Comparison of ENCODE assay signal across 8 cellular contexts in the genomic region with DNA sequence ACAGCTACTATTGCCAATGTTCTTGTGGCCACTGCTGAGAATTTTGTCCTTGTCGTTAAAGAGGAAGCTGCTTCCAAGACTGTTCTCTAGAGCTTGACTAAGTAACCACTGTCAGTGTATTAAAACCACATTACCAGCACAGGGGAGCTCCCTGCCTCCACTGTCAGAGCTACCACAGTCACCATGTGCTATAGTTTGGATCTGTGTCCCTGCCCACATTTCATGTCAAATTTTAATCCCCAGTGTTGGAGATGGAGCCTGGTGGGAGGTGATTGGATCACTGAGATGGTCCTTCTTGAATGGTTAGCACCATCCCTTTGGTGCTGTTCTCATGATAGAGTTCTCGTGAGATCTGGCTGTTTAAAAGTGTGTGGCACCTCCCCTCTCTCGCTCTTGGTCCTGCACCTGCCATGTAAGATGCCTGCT. TPM values are rescaled to one million over a fixed set of nuclear protein-coding genes. Genes with fewer than 3 reads are reported as not detected.
DNase-seq lines count a peak whose midpoint lies in the region; ATAC-seq and TF ChIP-seq lines count a peak whose summit lies in the region.

No MANE protein-coding gene starts in this region.

- H3K36me3 ChIP-seq in CD4-positive, CD25-positive, alpha-beta regulatory T cell (ENCODE audit: control insufficient read depth, insufficient read depth, low read length): no peaks in the 10 kb centered on the region
- H3K36me3 ChIP-seq in prostate gland: no peaks in the 10 kb centered on the region

- H3K27me3 ChIP-seq in CD4-positive, CD25-positive, alpha-beta regulatory T cell (ENCODE audit: control insufficient read depth, insufficient read depth, low read length): no peaks in the 10 kb centered on the region
- H3K27me3 ChIP-seq in prostate gland (replicated peaks; ENCODE audit: insufficient read depth): no peaks in the 10 kb centered on the region

- H3K9me3 Mint-ChIP-seq in CD4-positive, CD25-positive, alpha-beta regulatory T cell: peaks cover 0 to 19% (median 7%) of the 10 kb centered on the region in 7 donors
- H3K9me3 Mint-ChIP-seq in chondrocyte (ENCODE audit: low read depth): peaks cover 13% of the 10 kb centered on the region

- peaks cover 27% of the 10 kb centered on the region for H3K4me1 ChIP-seq in CD4-positive, CD25-positive, alpha-beta regulatory T cell (ENCODE audit: control insufficient read depth, insufficient read depth, low read length, poor library complexity, severe bottlenecking)
- H3K4me1 ChIP-seq in prostate gland (replicated peaks): no peaks in the 10 kb centered on the region

- peaks cover 19 to 43% (median 25%) of the 10 kb centered on the region in 4 donors for H3K4me1 Mint-ChIP-seq in CD4-positive, CD25-positive, alpha-beta regulatory T cell
- H3K4me1 Mint-ChIP-seq in chondrocyte (ENCODE audit: low read depth): peaks cover 4% of the 10 kb centered on the region

- H3K36me3 Mint-ChIP-seq in CD4-positive, CD25-positive, alpha-beta regulatory T cell: peaks cover 10% of the 10 kb centered on the region
- H3K36me3 Mint-ChIP-seq in chondrocyte (ENCODE audit: low read depth): peaks cover 7% of the 10 kb centered on the region

- no peak for TF ChIP-seq POLR2A in prostate gland (IDR thresholded peaks at IDR 0.05)

- DNase-seq in CD4-positive, CD25-positive, alpha-beta regulatory T cell: peak in 1 of 3 donors; percentile 30
- DNase-seq in LHCN-M2 (ENCODE audit: low read depth) (peak; percentile 11), astrocyte of the spinal cord (ENCODE audit: low read depth, low spot score) (peak; percentile 15), NCI-H226 (no peak), DMS114 treated with DMSO at 0.1 percent for 48 hours (lab: John Stamatoyannopoulos, UW; ENCODE audit: unreplicated experiment) (no peak), prostate gland (ENCODE audit: low spot score) (no peak), chondrocyte (ENCODE audit: low spot score) (no peak)

- no peaks in the 10 kb centered on the region for H3K27me3 Mint-ChIP-seq in CD4-positive, CD25-positive, alpha-beta regulatory T cell
- no peaks in the 10 kb centered on the region for H3K27me3 Mint-ChIP-seq in chondrocyte (ENCODE audit: low read depth)

- WGBS in prostate gland: 93% methylated on average over 3 of the region's 3 CpGs

- peak overlapping the region in 3 of 4 donors; percentile 41 to 59 (median 41) for H3K4me3 Mint-ChIP-seq in CD4-positive, CD25-positive, alpha-beta regulatory T cell
- H3K4me3 Mint-ChIP-seq in chondrocyte (ENCODE audit: unreplicated experiment): no peak overlapping the region

- TF ChIP-seq CTCF in astrocyte of the spinal cord (IDR thresholded peaks at IDR 0.05; ENCODE audit: low read depth, low read length) (no peak), prostate gland (IDR thresholded peaks at IDR 0.05) (no peak), chondrocyte (IDR thresholded peaks at IDR 0.05) (no peak)

- in situ Hi-C loops in astrocyte of the spinal cord (cut with HindIII; ENCODE audit: low sequenced_read_pairs): no loop called here

- intact Hi-C loops in prostate gland (cut with DNase I): no loop called here

- H3K4me3 ChIP-seq in CD4-positive, CD25-positive, alpha-beta regulatory T cell (ENCODE audit: low read depth, low read length): no peak overlapping the region
- no peak overlapping the region for H3K4me3 ChIP-seq in astrocyte of the spinal cord (ENCODE audit: low read depth, low read length)
- no peak overlapping the region for H3K4me3 ChIP-seq in prostate gland

- peak overlapping the region; percentile 38 to 80 (median 60) for H3K27ac Mint-ChIP-seq in CD4-positive, CD25-positive, alpha-beta regulatory T cell
- H3K27ac Mint-ChIP-seq in chondrocyte (ENCODE audit: unreplicated experiment): no peak overlapping the region

- ATAC-seq in CD4-positive, CD25-positive, alpha-beta regulatory T cell (ENCODE audit: low read depth in 2 of 2): peak; percentile 44 to 48
- peak; percentile 73 for ATAC-seq in GM21367 (IDR thresholded peaks at IDR 0.05; ENCODE audit: unreplicated experiment)

- peaks cover 5 to 15% of the 10 kb centered on the region in 2 experiments for H3K9me3 ChIP-seq in CD4-positive, CD25-positive, alpha-beta regulatory T cell (ENCODE audit: control insufficient read depth in 2 of 2, low read length in 2 of 2)
- no peaks in the 10 kb centered on the region for H3K9me3 ChIP-seq in prostate gland

- no peak overlapping the region for H3K27ac ChIP-seq in CD4-positive, CD25-positive, alpha-beta regulatory T cell (ENCODE audit: insufficient read depth, low read length, poor library complexity, severe bottlenecking)
- no peak overlapping the region for H3K27ac ChIP-seq in prostate gland

RNA-seq across cellular contexts. Expression of gene RAP1B, which starts 23.2 kb away (rescaled TPM):
- total RNA-seq in CD4-positive, CD25-positive, alpha-beta regulatory T cell: 290 TPM
- 100 to 1,000 TPM; 399 to 465 (median 425) TPM for polyA plus RNA-seq in CD4-positive, CD25-positive, alpha-beta regulatory T cell
- total RNA-seq in LHCN-M2 (2014; rRNA removed): 175 and 270 TPM in 2 replicates
- 113 TPM for polyA plus RNA-seq in LHCN-M2 (2012)
- 100 to 1,000 TPM; 105 to 145 TPM for total RNA-seq in prostate gland
- total RNA-seq in chondrocyte: 163 to 239 TPM (median 229 TPM) in 3 replicates

Comparison
In these comparisons a context has a peak if more than half of its experiments do, and no peak if none do; other contexts are left out.
1. DNase-seq: peak in LHCN-M2 (single experiment) and astrocyte of the spinal cord (single experiment); none in NCI-H226 (single experiment), DMS114 treated with DMSO at 0.1 percent for 48 hours (single experiment), prostate gland (single experiment) and chondrocyte (single experiment).